8 cellular contexts compared by ENCODE assay signal in the genomic region with DNA sequence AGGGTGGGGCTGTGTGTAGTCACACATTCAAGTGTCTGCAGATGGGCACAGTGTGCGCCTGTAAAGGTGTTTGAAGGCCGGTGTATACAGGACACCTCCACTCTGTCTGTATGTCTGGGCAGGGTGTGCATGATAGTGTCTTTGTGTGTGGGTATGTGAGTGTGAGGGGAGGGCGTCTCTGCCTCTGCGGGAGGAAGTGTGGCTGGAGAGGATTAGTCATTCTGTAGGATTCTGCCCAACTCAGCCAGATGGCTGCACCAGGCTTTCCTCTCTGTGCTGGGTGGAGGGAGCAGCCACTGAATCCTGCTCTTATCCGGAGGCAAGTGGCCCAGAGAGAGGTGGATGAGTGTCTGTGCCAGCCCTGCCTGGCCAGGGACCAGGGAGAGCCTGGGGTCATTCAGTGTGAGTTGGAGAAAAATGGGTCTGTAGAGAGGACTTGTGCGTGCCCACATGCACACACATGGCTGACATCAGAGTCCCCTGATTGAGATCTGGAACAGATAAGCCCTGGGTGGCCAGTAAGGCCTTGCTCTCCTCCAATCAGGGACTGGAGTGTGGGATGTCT.
A peak's percentile ranks its signal among the peaks of the same experiment; 100 is the strongest.
DNase-seq lines count a peak whose midpoint lies in the region; ATAC-seq and TF ChIP-seq lines count a peak whose summit lies in the region.

No MANE protein-coding gene starts in this region.

- ATAC-seq in HG03039 (IDR thresholded peaks at IDR 0.05; ENCODE audit: unreplicated experiment), result no peak

- peak overlapping the region; percentile 74 for H3K9ac ChIP-seq in NT2/D1 (ENCODE audit: insufficient read length, low read depth)
- H3K9ac ChIP-seq in stomach smooth muscle (ENCODE audit: low read length in 2 of 2), result peak overlapping the region; percentile 67 to 76

- no peak overlapping the region for H3K27ac Mint-ChIP-seq in nephron progenitor cell

- peak overlapping the region; percentile 78 for H3K4me3 Mint-ChIP-seq in nephron progenitor cell

- H3K27me3 ChIP-seq in NT2/D1 (ENCODE audit: insufficient read depth, insufficient read length) (no peaks in the 10 kb centered on the region), stomach smooth muscle (ENCODE audit: control insufficient read depth in 1 of 2, insufficient read depth in 2 of 2, low read length in 2 of 2) (peaks cover 3 to 9% of the 10 kb centered on the region in 2 donors)

- H3K36me3 ChIP-seq in NT2/D1 (ENCODE audit: insufficient read depth, insufficient read length, low read length) (peaks cover 30% of the 10 kb centered on the region), stomach smooth muscle (ENCODE audit: control insufficient read depth in 2 of 2, insufficient read depth in 2 of 2, low read length in 2 of 2) (peaks cover 27 to 28% of the 10 kb centered on the region in 2 donors)

- H3K4me3 ChIP-seq in NT2/D1 (ENCODE audit: insufficient read length, low read depth) (peak overlapping the region; percentile 62), stomach smooth muscle (ENCODE audit: low read length in 2 of 2) (peak overlapping the region; percentile 89 to 91)

- H3K27me3 Mint-ChIP-seq in nephron progenitor cell (ENCODE audit: low read depth, poor library complexity), result peaks cover 76% of the 10 kb centered on the region

- H3K4me1 Mint-ChIP-seq in nephron progenitor cell, result peaks cover 58% of the 10 kb centered on the region

- H3K9me3 Mint-ChIP-seq in nephron progenitor cell, result no peaks in the 10 kb centered on the region

- H3K36me3 Mint-ChIP-seq in nephron progenitor cell (ENCODE audit: low read depth), result no peaks in the 10 kb centered on the region

- TF ChIP-seq CTCF in nephron progenitor cell (IDR thresholded peaks at IDR 0.05), result no peak

- H3K9me3 ChIP-seq in NT2/D1 (ENCODE audit: insufficient read depth, low read length) (no peaks in the 10 kb centered on the region), stomach smooth muscle (ENCODE audit: control insufficient read depth in 2 of 2, low read length in 2 of 2) (no peaks in the 10 kb centered on the region)

- H3K4me1 ChIP-seq in NT2/D1 (ENCODE audit: insufficient read depth, insufficient read length), result peaks cover 6% of the 10 kb centered on the region
- H3K4me1 ChIP-seq in stomach smooth muscle (ENCODE audit: control insufficient read depth, insufficient read depth, low read length), result peaks cover 26% of the 10 kb centered on the region

- peak overlapping the region; percentile 94 for H3K27ac ChIP-seq in stomach smooth muscle (ENCODE audit: low read length)

- DNase-seq in stimulated activated naive CD4-positive, alpha-beta T cell treated with Interleukin-2 at 50 U/mL for 16 hours (lab: John Stamatoyannopoulos, UW), result peak; percentile 62
- no peak for DNase-seq in stimulated activated naive CD4-positive, alpha-beta T cell (lab: John Stamatoyannopoulos, UW)
- no peak for DNase-seq in NT2/D1 (ENCODE audit: low read depth, low spot score)
- DNase-seq in activated T-helper 1 cell treated with Interleukin-2 at 50 U/mL for 16 hours (ENCODE audit: low read depth), result peak; percentile 30
- peak; percentile 88 for DNase-seq in fibroblast of peridontal ligament (ENCODE audit: extremely low read depth)
- DNase-seq in nephron progenitor cell, result no peak

Comparison
In these comparisons a context has a peak if more than half of its experiments do, and no peak if none do; other contexts are left out.
1. DNase-seq: peak in stimulated activated naive CD4-positive, alpha-beta T cell treated with Interleukin-2 at 50 U/mL for 16 hours (single experiment), activated T-helper 1 cell treated with Interleukin-2 at 50 U/mL for 16 hours (single experiment) and fibroblast of peridontal ligament (single experiment); none in stimulated activated naive CD4-positive, alpha-beta T cell (0 of 6), NT2/D1 (single experiment) and nephron progenitor cell (single experiment).